In the genomic region with DNA sequence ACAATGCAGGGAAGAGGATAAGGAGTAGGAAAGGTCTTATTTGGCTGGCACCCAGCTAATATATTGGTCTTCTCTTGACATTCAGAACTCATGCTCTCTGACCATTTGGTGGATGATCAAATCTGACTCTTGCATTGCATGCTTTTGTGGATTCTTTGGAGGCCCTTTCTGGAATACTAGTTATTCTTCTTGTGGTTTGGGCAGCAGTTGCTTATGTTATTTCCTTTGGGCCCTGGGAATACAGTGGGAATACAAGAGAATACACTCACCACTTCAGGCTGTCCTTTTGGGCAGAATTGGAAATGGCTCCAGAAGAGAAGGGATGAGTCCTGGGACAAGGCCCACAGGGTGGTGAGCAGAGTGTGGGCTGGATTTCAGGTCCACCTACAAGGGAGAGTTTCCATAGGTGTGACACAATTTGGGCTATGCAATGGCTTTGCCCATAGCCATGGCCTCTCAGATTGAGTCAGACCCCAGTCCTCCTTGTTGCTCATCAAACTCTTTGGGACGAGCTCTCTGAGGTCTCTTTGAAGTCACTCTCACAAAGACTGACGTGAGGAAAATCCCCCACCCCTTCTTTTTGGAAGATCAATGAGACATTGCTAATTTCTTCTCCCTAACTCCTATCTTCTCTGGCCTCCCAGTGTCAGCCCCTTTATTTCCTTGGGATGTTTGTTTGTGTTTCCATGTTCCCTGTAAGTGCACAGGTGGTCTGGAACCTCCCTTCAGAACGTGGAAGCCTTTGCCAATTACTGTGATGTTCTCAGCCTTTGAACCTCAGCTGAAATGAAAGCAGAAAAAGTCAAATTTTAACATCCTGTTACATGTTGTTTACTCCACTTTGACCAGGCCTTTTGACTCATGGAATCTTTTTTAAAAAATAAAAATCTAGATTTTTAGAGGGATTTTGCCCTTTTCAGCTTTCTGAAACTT, we compare ENCODE assay signal across 11 cellular contexts. TPM values are rescaled to one million over a fixed set of nuclear protein-coding genes. Genes with fewer than 3 reads are reported as not detected.
DNase-seq lines count a peak whose midpoint lies in the region; ATAC-seq and TF ChIP-seq lines count a peak whose summit lies in the region.
"Had no signal": no experiment of that assay in that cellular context is flagged by ENCODE, and none has a peak within 500 bp of the region (broad histone marks: within the 10 kb centered on the region; RNA-seq: fewer than 3 reads in every experiment).

No MANE protein-coding gene starts in this region.

- TF ChIP-seq POLR2A in thyroid gland (IDR thresholded peaks at IDR 0.05), result no peak

- peak overlapping the region; percentile 81 to 82 for H3K4me3 Mint-ChIP-seq in stimulated activated naive CD8-positive, alpha-beta T cell treated with anti-CD3 and anti-CD28 coated beads, Interleukin-15, amount 100 ng/mL, for 72 hours

- 74 to 79% methylated on average over 3 of the region's 3 CpGs for WGBS in thyroid gland, 2 donors

- peaks cover 6 to 9% of the 10 kb centered on the region in 2 donors for H3K9me3 Mint-ChIP-seq in stimulated activated naive CD8-positive, alpha-beta T cell treated with anti-CD3 and anti-CD28 coated beads, Interleukin-15, amount 100 ng/mL, for 72 hours

- CTCF ChIA-PET in RWPE1 (lab: Yijun Ruan, JAX), result interaction anchor here (1.0 kb wide), 1 partner anchor 11 kb away, joined by 3 read pairs; no protein-coding TSS in a partner anchor

- no peaks in the 10 kb centered on the region for H3K27me3 ChIP-seq in thyroid gland

- no peaks in the 10 kb centered on the region for H3K9me3 ChIP-seq in thyroid gland

- peaks cover 62% of the 10 kb centered on the region for H3K4me1 Mint-ChIP-seq in stimulated activated naive CD8-positive, alpha-beta T cell treated with anti-CD3 and anti-CD28 coated beads, Interleukin-15, amount 100 ng/mL, for 72 hours

- TF ChIP-seq CTCF in RWPE1 (conservative IDR thresholded peaks at IDR 0.05; ENCODE audit: low read depth), result no peak
- TF ChIP-seq CTCF in thyroid gland (IDR thresholded peaks at IDR 0.05), result no peak

- H3K27ac ChIP-seq in RWPE1, result no peak overlapping the region
- no peak overlapping the region for H3K27ac ChIP-seq in thyroid gland

- H3K36me3 ChIP-seq in thyroid gland, result no peaks in the 10 kb centered on the region

- POLR2A ChIA-PET in RWPE1 (lab: Yijun Ruan, JAX; ENCODE audit: low non-redundant PET), result no interaction called here

- no peaks in the 10 kb centered on the region for H3K4me1 ChIP-seq in thyroid gland

- DNase-seq in activated T-cell treated with anti-CD3 and anti-CD28 coated beads for 48 hours (ENCODE audit: low read depth), result peak; percentile 41
- DNase-seq in activated T-cell treated with anti-CD3 and anti-CD28 coated beads for 4 hours, result no peak
- peak; percentile 13 to 24 for DNase-seq in activated CD4-positive, alpha-beta T cell treated with anti-CD3 and anti-CD28 coated beads for 4 hours
- DNase-seq in fibroblast of peridontal ligament (ENCODE audit: extremely low read depth), result peak; percentile 30
- DNase-seq in stimulated activated naive CD8-positive, alpha-beta T cell treated with anti-CD3 and anti-CD28 coated beads, Interleukin-15, amount 100 ng/mL, for 72 hours, result peak; percentile 53 to 77
- DNase-seq in DMS53 treated with DMSO at 0.1 percent for 48 hours (lab: John Stamatoyannopoulos, UW; ENCODE audit: unreplicated experiment), result no peak
- no peak for DNase-seq in RWPE1 (ENCODE audit: low spot score)
- DNase-seq in thyroid gland, result no peak
- DNase-seq: ACHN, NCI-H510A, trophoblast cell had no signal

- no peak overlapping the region for H3K4me3 ChIP-seq in thyroid gland (replicated peaks in 1 of 3)

- intact Hi-C loops in thyroid gland (cut with DNase I), result no loop called here

- H3K27ac Mint-ChIP-seq in stimulated activated naive CD8-positive, alpha-beta T cell treated with anti-CD3 and anti-CD28 coated beads, Interleukin-15, amount 100 ng/mL, for 72 hours, result peak overlapping the region; percentile 100

- no peaks in the 10 kb centered on the region for H3K27me3 Mint-ChIP-seq in stimulated activated naive CD8-positive, alpha-beta T cell treated with anti-CD3 and anti-CD28 coated beads, Interleukin-15, amount 100 ng/mL, for 72 hours

- ATAC-seq in stimulated activated naive CD8-positive, alpha-beta T cell treated with anti-CD3 and anti-CD28 coated beads, Interleukin-15, amount 100 ng/mL, for 72 hours, result peak; percentile 96

RNA-seq across cellular contexts. Expression of a gene that starts 19.4 kb away (rescaled TPM):
- total RNA-seq in thyroid gland, result 10 to 100 TPM in 1 of 4 donors, 1 to 10 TPM in 3; 1.1 to 20.7 (median 2.4) TPM

RNA-seq across cellular contexts. Expression of a gene that starts 31.8 kb away (rescaled TPM):
- 1 to 10 TPM in 3 of 4 donors, under 1 TPM in 1; 0.93 to 2.8 (median 2.3) TPM for total RNA-seq in thyroid gland

RNA-seq across cellular contexts. Expression of a gene that starts 48.8 kb away (rescaled TPM):
- total RNA-seq in thyroid gland, result 10 to 100 TPM in 2 of 4 donors, 1 to 10 TPM in 2; 6.5 to 43.7 (median 10.7) TPM

Comparison
In these comparisons a context has a peak if more than half of its experiments do, and no peak if none do; other contexts are left out.
1. DNase-seq: peak in activated T-cell treated with anti-CD3 and anti-CD28 coated beads for 48 hours (single experiment), activated CD4-positive, alpha-beta T cell treated with anti-CD3 and anti-CD28 coated beads for 4 hours (2 of 2), fibroblast of peridontal ligament (single experiment) and stimulated activated naive CD8-positive, alpha-beta T cell treated with anti-CD3 and anti-CD28 coated beads, Interleukin-15, amount 100 ng/mL, for 72 hours (2 of 2); none in activated T-cell treated with anti-CD3 and anti-CD28 coated beads for 4 hours (single experiment), DMS53 treated with DMSO at 0.1 percent for 48 hours (single experiment), RWPE1 (single experiment) and thyroid gland (0 of 2).